ENCODE assay signal across 19 cellular contexts in the genomic region with DNA sequence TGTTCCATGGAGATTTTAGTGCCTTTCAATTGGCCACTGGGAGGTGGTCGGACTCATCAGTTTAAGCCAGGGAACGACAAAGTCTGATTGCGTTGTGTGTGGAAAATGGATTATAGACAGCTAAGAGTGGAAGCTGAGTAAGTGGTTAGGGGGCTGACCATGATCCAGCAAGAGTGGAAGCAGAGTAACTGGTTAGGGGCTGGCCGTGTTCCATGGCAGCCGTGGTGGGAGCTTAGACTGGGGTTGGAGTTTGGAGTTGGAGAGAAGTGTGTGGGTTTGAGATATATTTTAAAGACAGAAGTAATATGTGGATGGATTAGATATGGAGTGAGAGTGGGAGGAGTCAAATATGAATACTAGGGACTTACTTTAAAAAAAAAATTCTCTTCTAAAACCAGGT. TPM values are rescaled to one million over a fixed set of nuclear protein-coding genes. Genes with fewer than 3 reads are reported as not detected.
"Had no signal": no experiment of that assay in that cellular context is flagged by ENCODE, and none has a peak within 500 bp of the region (broad histone marks: within the 10 kb centered on the region; RNA-seq: fewer than 3 reads in every experiment).

No MANE protein-coding gene starts in this region.

- H3K27me3 ChIP-seq: dorsolateral prefrontal cortex, gastroesophageal sphincter, tibial nerve, vagina had no signal

- H3K9me3 ChIP-seq: gastroesophageal sphincter, tibial nerve, vagina had no signal

- DNase-seq: activated CD4-positive, alpha-beta T cell treated with anti-CD3 and anti-CD28 coated beads for 48 hours; activated CD8-positive, alpha-beta memory T cell treated with anti-CD3 and anti-CD28 coated beads, Interleukin-2, amount 50 U/mL, for 48 hours; activated effector memory CD4-positive, alpha-beta T cell treated with Interleukin-2 at 50 U/mL for 16 hours; activated naive CD8-positive, alpha-beta T cell treated with anti-CD3 and anti-CD28 coated beads for 36 hours; anterior cingulate cortex; dorsolateral prefrontal cortex; endodermal cell; islet precursor cell; occipital lobe; stimulated activated CD4-positive, alpha-beta T cell treated with anti-CD3 and anti-CD28 coated beads, Interleukin-4, amount 100 ng/mL, for 1 hour; stimulated activated naive CD4-positive, alpha-beta T cell; substantia nigra; T-helper 2 cell had no signal

- H3K27ac ChIP-seq: dorsolateral prefrontal cortex, gastroesophageal sphincter, tibial nerve, vagina had no signal

- ATAC-seq: gastroesophageal sphincter, left lobe of liver, WTC11 had no signal

- H3K4me3 ChIP-seq: dorsolateral prefrontal cortex, gastroesophageal sphincter, tibial nerve, vagina had no signal

RNA-seq across cellular contexts. Expression of gene LRRN4, which starts 41.7 kb away (rescaled TPM):
- total RNA-seq: activated naive CD8-positive, alpha-beta T cell treated with anti-CD3 and anti-CD28 coated beads for 36 hours; gastroesophageal sphincter; lung microvascular endothelial cell; occipital lobe; tibial nerve; vagina had no signal
